In the genomic region with DNA sequence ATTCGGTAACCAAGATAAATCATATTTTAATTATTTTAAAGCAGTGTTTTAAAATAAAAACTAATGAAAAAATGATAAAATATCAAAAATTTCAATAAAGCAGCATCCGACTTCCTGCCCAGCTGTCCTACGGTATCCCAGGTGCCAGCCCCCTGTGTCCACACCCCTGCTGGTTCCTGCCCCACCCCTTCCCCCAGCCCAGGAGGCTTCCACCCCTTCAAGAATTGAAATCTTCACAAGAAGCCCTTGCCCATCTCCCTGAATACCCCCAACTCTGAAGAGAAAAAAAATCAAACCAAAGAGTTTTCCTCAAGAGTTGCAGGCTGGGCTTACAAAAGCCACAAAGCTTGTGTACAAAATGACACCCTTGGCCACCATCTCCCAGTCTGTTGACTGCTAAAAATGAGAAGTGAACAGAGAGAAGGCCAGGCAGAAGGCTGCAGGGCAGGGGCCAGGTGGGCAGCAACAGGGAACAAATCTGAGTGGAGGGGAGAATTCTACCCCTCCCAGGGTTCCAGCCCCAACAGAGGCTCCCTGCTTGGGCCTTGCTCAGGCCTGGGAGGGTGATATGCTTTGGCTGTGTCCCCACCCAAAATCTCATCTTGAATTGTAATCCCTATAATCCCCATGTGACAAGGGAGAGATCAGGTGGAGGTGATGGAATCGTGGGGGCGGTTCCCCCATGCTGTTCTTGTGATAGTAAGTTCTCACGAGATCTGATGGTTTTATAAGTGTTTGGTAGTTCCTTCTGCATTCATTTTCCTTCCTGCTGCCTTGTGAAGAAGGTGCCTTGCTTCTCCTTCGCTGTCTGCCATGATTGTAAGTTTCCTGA, we compare ENCODE assay signal across 12 cellular contexts. TPM values are rescaled to one million over a fixed set of nuclear protein-coding genes. Genes with fewer than 3 reads are reported as not detected.
DNase-seq lines count a peak whose midpoint lies in the region; ATAC-seq and TF ChIP-seq lines count a peak whose summit lies in the region.
"Had no signal": no experiment of that assay in that cellular context is flagged by ENCODE, and none has a peak within 500 bp of the region (broad histone marks: within the 10 kb centered on the region; RNA-seq: fewer than 3 reads in every experiment).

No MANE protein-coding gene starts in this region.

- H3K27me3 ChIP-seq in aorta (ENCODE audit: control insufficient read depth in 1 of 2, insufficient read depth in 2 of 2, low read length in 1 of 2) = no peaks in the 10 kb centered on the region

- H3K36me3 Mint-ChIP-seq in natural killer cell treated with Interleukin-12 subunit alpha and Interleukin-12 subunit beta and Interleukin-15 and Interleukin-18, amount 100 ng/mL, for 72 hours = no peaks in the 10 kb centered on the region
- no peaks in the 10 kb centered on the region for H3K36me3 Mint-ChIP-seq in natural killer cell

- no peak overlapping the region for H3K4me3 Mint-ChIP-seq in natural killer cell treated with Interleukin-12 subunit alpha and Interleukin-12 subunit beta and Interleukin-15 and Interleukin-18, amount 100 ng/mL, for 72 hours
- no peak overlapping the region for H3K4me3 Mint-ChIP-seq in natural killer cell
- H3K4me3 Mint-ChIP-seq: CD4-positive, alpha-beta T cell; T-helper 2 cell treated with Interferon-gamma antibody and Interleukin-4, amounts not matched to agents 5 μg/mL and 100 μg/mL, for 36 hours had no signal

- WGBS in aorta, 2 donors = 93 to 94% methylated on average over 7 of the region's 7 CpGs

- intact Hi-C loops in natural killer cell (cut with micrococcal nuclease) = no loop called here
- intact Hi-C loops in mucosa of descending colon (cut with DNase I, micrococcal nuclease) = no loop called here
- intact Hi-C loops in aorta (cut with DNase I) = no loop called here

- H3K9me3 ChIP-seq in mucosa of descending colon = no peaks in the 10 kb centered on the region
- no peaks in the 10 kb centered on the region for H3K9me3 ChIP-seq in aorta (ENCODE audit: control insufficient read depth, low read length)

- peaks cover 29% of the 10 kb centered on the region for H3K4me1 ChIP-seq in mucosa of descending colon (ENCODE audit: low read depth)
- no peaks in the 10 kb centered on the region for H3K4me1 ChIP-seq in aorta (ENCODE audit: control insufficient read depth in 1 of 2, insufficient read depth in 2 of 2, low read length in 2 of 2)

- peaks cover 8 to 10% of the 10 kb centered on the region in 2 donors for H3K4me1 Mint-ChIP-seq in natural killer cell treated with Interleukin-12 subunit alpha and Interleukin-12 subunit beta and Interleukin-15 and Interleukin-18, amount 100 ng/mL, for 72 hours (ENCODE audit: low read depth in 2 of 2)
- H3K4me1 Mint-ChIP-seq in natural killer cell = peaks cover 7 to 11% of the 10 kb centered on the region in 2 donors

- no peak for ATAC-seq in natural killer cell treated with Interleukin-12 subunit alpha and Interleukin-12 subunit beta and Interleukin-15 and Interleukin-18, amount 100 ng/mL, for 72 hours
- ATAC-seq in natural killer cell (no peak), mucosa of descending colon (no peak), aorta (ENCODE audit: low FRiP score) (no peak), HG03521 (IDR thresholded peaks at IDR 0.05; ENCODE audit: unreplicated experiment) (no peak)

- H3K36me3 ChIP-seq in mucosa of descending colon (ENCODE audit: low read depth) (no peaks in the 10 kb centered on the region), aorta (ENCODE audit: control insufficient read depth in 1 of 2, insufficient read depth in 2 of 2, low read length in 1 of 2) (no peaks in the 10 kb centered on the region)

- H3K4me3 ChIP-seq in mucosa of descending colon (no peak overlapping the region), aorta (ENCODE audit: low read length in 2 of 2) (no peak overlapping the region)

- peak; percentile 53 for DNase-seq in natural killer cell treated with Interleukin-12 subunit alpha and Interleukin-12 subunit beta and Interleukin-15 and Interleukin-18, amount 100 ng/mL, for 72 hours (ENCODE audit: low spot score)
- DNase-seq in natural killer cell (no peak), mucosa of descending colon (peak in 2 of 3 donors; percentile 18 to 48), aorta (peak; percentile 44 to 73), NOMO-1 (lab: John Stamatoyannopoulos, UW; ENCODE audit: unreplicated experiment in 2 of 2) (no peak)
- DNase-seq in activated CD8-positive, alpha-beta memory T cell treated with anti-CD3 and anti-CD28 coated beads, Interleukin-2, amount 50 U/mL, for 48 hours = peak; percentile 49
- DNase-seq: stimulated activated CD4-positive, alpha-beta T cell treated with anti-CD3 and anti-CD28 coated beads, Interleukin-4, amount 100 ng/mL, for 24 hours; stimulated activated naive CD4-positive, alpha-beta T cell had no signal

- no peak for TF ChIP-seq CTCF in natural killer cell (IDR thresholded peaks at IDR 0.05)
- TF ChIP-seq CTCF in mucosa of descending colon (IDR thresholded peaks at IDR 0.05) = no peak

- no peak overlapping the region for H3K27ac Mint-ChIP-seq in natural killer cell treated with Interleukin-12 subunit alpha and Interleukin-12 subunit beta and Interleukin-15 and Interleukin-18, amount 100 ng/mL, for 72 hours
- H3K27ac Mint-ChIP-seq in natural killer cell = no peak overlapping the region
- H3K27ac Mint-ChIP-seq: CD4-positive, alpha-beta T cell; T-helper 2 cell treated with Interferon-gamma antibody and Interleukin-4, amounts not matched to agents 5 μg/mL and 100 μg/mL, for 36 hours had no signal

- H3K27me3 Mint-ChIP-seq in natural killer cell treated with Interleukin-12 subunit alpha and Interleukin-12 subunit beta and Interleukin-15 and Interleukin-18, amount 100 ng/mL, for 72 hours = peaks cover 26 to 49% of the 10 kb centered on the region in 2 donors
- peaks cover 21 to 39% of the 10 kb centered on the region in 2 donors for H3K27me3 Mint-ChIP-seq in natural killer cell (ENCODE audit: low read depth in 2 of 2)

- H3K9me3 Mint-ChIP-seq in natural killer cell treated with Interleukin-12 subunit alpha and Interleukin-12 subunit beta and Interleukin-15 and Interleukin-18, amount 100 ng/mL, for 72 hours = no peaks in the 10 kb centered on the region
- H3K9me3 Mint-ChIP-seq in natural killer cell = no peaks in the 10 kb centered on the region
- H3K9me3 Mint-ChIP-seq: CD4-positive, alpha-beta T cell; T-helper 2 cell treated with Interferon-gamma antibody and Interleukin-4, amounts not matched to agents 5 μg/mL and 100 μg/mL, for 36 hours had no signal

- H3K27ac ChIP-seq in aorta (ENCODE audit: low read depth in 1 of 2, low read length in 2 of 2) = no peak overlapping the region

RNA-seq across cellular contexts. Expression of gene GPRIN2, which starts 14.5 kb away (rescaled TPM):
- total RNA-seq in natural killer cell treated with Interleukin-12 subunit alpha and Interleukin-12 subunit beta and Interleukin-15 and Interleukin-18, amount 100 ng/mL, for 72 hours = not detected
- total RNA-seq in natural killer cell (not detected), mucosa of descending colon (10 to 100 TPM; 17.2 to 58.7 (median 40.7) TPM), aorta (1 to 10 TPM in 1 of 2 donors, under 1 TPM in 1; 0.36 to 1.2 TPM)
- 1 to 10 TPM in 1 of 2 donors, under 1 TPM in 1; 0.54 to 4.0 TPM for polyA plus RNA-seq in aorta
- total RNA-seq: CD4-positive, alpha-beta T cell; HT1080 had no signal

RNA-seq across cellular contexts. Expression of gene SYT15, which starts 37.0 kb away (rescaled TPM):
- total RNA-seq in natural killer cell treated with Interleukin-12 subunit alpha and Interleukin-12 subunit beta and Interleukin-15 and Interleukin-18, amount 100 ng/mL, for 72 hours = 1 to 10 TPM in 1 of 2 donors, under 1 TPM in 1; 0.81 to 1.9 TPM
- total RNA-seq in natural killer cell = 1 to 10 TPM in 2 of 3 donors, under 1 TPM in 1; 1.00 to 2.0 (median 1.1) TPM
- 1 to 10 TPM; 1.4 to 3.2 (median 2.3) TPM for total RNA-seq in mucosa of descending colon
- total RNA-seq in aorta = 10 to 100 TPM in 1 of 2 donors, 1 to 10 TPM in 1; 8.8 to 24.8 TPM
- under 1 TPM; 0.13 to 0.79 TPM for polyA plus RNA-seq in aorta

Comparison
In these comparisons a context has a peak if more than half of its experiments do, and no peak if none do; other contexts are left out.
1. DNase-seq: peak in natural killer cell treated with Interleukin-12 subunit alpha and Interleukin-12 subunit beta and Interleukin-15 and Interleukin-18, amount 100 ng/mL, for 72 hours (single experiment), activated CD8-positive, alpha-beta memory T cell treated with anti-CD3 and anti-CD28 coated beads, Interleukin-2, amount 50 U/mL, for 48 hours (single experiment), mucosa of descending colon (2 of 3) and aorta (2 of 2); none in natural killer cell (single experiment) and NOMO-1 (0 of 2).
2. RNA of gene GPRIN2, which starts 14.5 kb away (total RNA-seq): 17.2 to 58.7 TPM in mucosa of descending colon; 0.36 to 1.2 TPM in aorta, not detected in natural killer cell treated with Interleukin-12 subunit alpha and Interleukin-12 subunit beta and Interleukin-15 and Interleukin-18, amount 100 ng/mL, for 72 hours and not detected in natural killer cell; every median in the first group is over 4 times any median in the second.